ENCODE assay signal across 8 cellular contexts in genomic region chr2:218259099-218259921, GRCh38. TPM values are rescaled to one million over a fixed set of nuclear protein-coding genes. Genes with fewer than 3 reads are reported as not detected.
DNase-seq lines count a peak whose midpoint lies in the region; ATAC-seq, FAIRE-seq and TF ChIP-seq lines count a peak whose summit lies in the region.

No MANE protein-coding gene starts in this region.

- peak overlapping the region in 1 of 2 donors; percentile 2 for H3K4me3 ChIP-seq in gastroesophageal sphincter
- no peak overlapping the region for H3K4me3 ChIP-seq in parathyroid adenoma (ENCODE audit: low read depth, low read length)

- H2AFZ ChIP-seq in parathyroid adenoma = no peak overlapping the region

- no peak for TF ChIP-seq POLR2A in gastroesophageal sphincter (IDR thresholded peaks at IDR 0.05)

- peak; percentile 59 for DNase-seq in Daoy (ENCODE audit: low read depth)
- no peak for DNase-seq in T-cell
- DNase-seq in COR-L47 (lab: John Stamatoyannopoulos, UW) = no peak
- no peak for DNase-seq in NCI-H526 treated with DMSO at 0.1 percent for 48 hours (lab: John Stamatoyannopoulos, UW)
- no peak for DNase-seq in RCC 7860 (ENCODE audit: low spot score)

- 10 to 21% methylated on average over 9 to 14 of the region's 15 CpGs for WGBS in gastroesophageal sphincter (ENCODE audit: low coverage in 1 of 2), 2 donors

- no peaks in the 10 kb centered on the region for H3K9me3 Mint-ChIP-seq in T-cell

- peaks cover 15% of the 10 kb centered on the region for H3K36me3 Mint-ChIP-seq in T-cell

- POLR2A ChIA-PET in T-cell (lab: Charles Lee) = interaction anchor here (0.5 to 1.0 kb wide), 3 partner anchors 8 to 38 kb away, joined by 3 read pairs; no protein-coding TSS in a partner anchor

- peak overlapping the region; percentile 52 to 53 for H3K27ac Mint-ChIP-seq in T-cell

- no peaks in the 10 kb centered on the region for H3K27me3 Mint-ChIP-seq in T-cell

- H3K27ac ChIP-seq in gastroesophageal sphincter (peak overlapping the region; percentile 15 to 86 (median 84)), parathyroid adenoma (peak overlapping the region; percentile 63)

- no peak for FAIRE-seq in RCC 7860 (lab: Jason Lieb, UNC)

- no peaks in the 10 kb centered on the region for H3K79me2 ChIP-seq in parathyroid adenoma

- ATAC-seq in T-cell (replicated peaks in 1 of 4) = no peak
- peak; percentile 82 for ATAC-seq in gastroesophageal sphincter
- ATAC-seq in GM18511 (IDR thresholded peaks at IDR 0.05; ENCODE audit: unreplicated experiment) = no peak

- H3K36me3 ChIP-seq in gastroesophageal sphincter (peaks cover 0 to 46% of the 10 kb centered on the region in 2 donors), parathyroid adenoma (ENCODE audit: control insufficient read depth, insufficient read depth, low read length) (no peaks in the 10 kb centered on the region)

- H3K27me3 ChIP-seq in gastroesophageal sphincter (no peaks in the 10 kb centered on the region), parathyroid adenoma (ENCODE audit: control insufficient read depth, insufficient read depth, low read length) (no peaks in the 10 kb centered on the region)

- TF ChIP-seq CTCF in gastroesophageal sphincter (IDR thresholded peaks at IDR 0.05) (no peak), parathyroid adenoma (IDR thresholded peaks at IDR 0.05) (no peak)

- no peak overlapping the region for H3K4me2 ChIP-seq in parathyroid adenoma (ENCODE audit: low read length)

- H3K9me3 ChIP-seq in gastroesophageal sphincter (no peaks in the 10 kb centered on the region), parathyroid adenoma (ENCODE audit: control insufficient read depth, low read length) (no peaks in the 10 kb centered on the region)

- no peak overlapping the region for H3K4me3 Mint-ChIP-seq in T-cell

- H3K4me1 Mint-ChIP-seq in T-cell = peaks cover 13 to 38% (median 19%) of the 10 kb centered on the region in 3 donors

- no peak for TF ChIP-seq EP300 in gastroesophageal sphincter (IDR thresholded peaks at IDR 0.05)

- H3K4me1 ChIP-seq in gastroesophageal sphincter = peaks cover 0 to 57% (median 45%) of the 10 kb centered on the region in 3 donors
- peaks cover 2% of the 10 kb centered on the region for H3K4me1 ChIP-seq in parathyroid adenoma

- CTCF ChIA-PET in T-cell (lab: Charles Lee) = interaction anchor here in 1 of 2 donors (1.4 kb wide), 1 partner anchor 11 kb away, joined by 4 read pairs; the partner anchor contains the start of genes AAMP and PNKD

- H3K9ac ChIP-seq in parathyroid adenoma = no peak overlapping the region

RNA-seq across cellular contexts. Expression of gene GPBAR1, which starts 1.5 kb away (rescaled TPM):
- total RNA-seq in Daoy (2014; rRNA removed; shearing (Covaris generic)) = not detected in 2 replicates
- 1 to 10 TPM in 4 of 5 donors, under 1 TPM in 1; 0.89 to 2.7 (median 1.2) TPM for total RNA-seq in T-cell
- 1 to 10 TPM in 2 of 4 donors, under 1 TPM in 2; 0.31 to 4.0 (median 1.4) TPM for total RNA-seq in gastroesophageal sphincter

RNA-seq across cellular contexts. Expression of gene AAMP, which starts 10.6 kb away (rescaled TPM):
- 237 and 278 TPM in 2 replicates for total RNA-seq in Daoy (2014; rRNA removed; shearing (Covaris generic))
- total RNA-seq in T-cell = 10 to 100 TPM; 46.2 to 71.3 (median 67.4) TPM
- 100 to 1,000 TPM in 3 of 4 donors, 10 to 100 TPM in 1; 97.8 to 163 (median 131) TPM for total RNA-seq in gastroesophageal sphincter

RNA-seq across cellular contexts. Expression of gene PNKD, which starts 11.0 kb away (rescaled TPM):
- 25.0 and 36.4 TPM in 2 replicates for total RNA-seq in Daoy (2014; rRNA removed; shearing (Covaris generic))
- total RNA-seq in T-cell (10 to 100 TPM; 17.4 to 33.1 (median 30.6) TPM), gastroesophageal sphincter (10 to 100 TPM; 48.6 to 60.2 (median 56.9) TPM)

RNA-seq across cellular contexts. Expression of gene TMBIM1, which starts 33.0 kb away (rescaled TPM):
- 39.1 and 44.4 TPM in 2 replicates for total RNA-seq in Daoy (2014; rRNA removed; shearing (Covaris generic))
- total RNA-seq in T-cell (100 to 1,000 TPM in 3 of 5 donors, 10 to 100 TPM in 2; 78.8 to 166 (median 144) TPM), gastroesophageal sphincter (100 to 1,000 TPM; 152 to 245 (median 191) TPM)

RNA-seq across cellular contexts. Expression of gene ARPC2, which starts 42.3 kb away (rescaled TPM):
- total RNA-seq in Daoy (2014; rRNA removed; shearing (Covaris generic)) = 293 and 345 TPM in 2 replicates
- total RNA-seq in T-cell (100 to 1,000 TPM; 347 to 487 (median 390) TPM), gastroesophageal sphincter (100 to 1,000 TPM; 275 to 314 (median 287) TPM)
